Comparison of ENCODE assay signal across 1 cellular context in genomic region chr15:101615986-101616848, GRCh38.
TF ChIP-seq lines count a peak whose summit lies in the region.

No MANE protein-coding gene starts in this region.

TF ChIP-seq in K562, 482 proteins besides CTCF, POLR2A, EP300 and RAD21 (continues in another document):
- peak; percentile 23; the same call in 1 of the 2 replicates for TF ChIP-seq ATF3 (IDR thresholded peaks at IDR 0.05)
- TF ChIP-seq ATF3 (CRISPR knock-in tag; conservative IDR thresholded peaks at IDR 0.05) = no peak
- TF ChIP-seq HDAC1 (IDR thresholded peaks at IDR 0.05) = peak in 1 of 2 experiments; percentile 76; a peak in 1 of 4 replicates
- TF ChIP-seq ARID1B (IDR thresholded peaks at IDR 0.05) = no peak
- peak; percentile 88 for TF ChIP-seq MGA (IDR thresholded peaks at IDR 0.05)
- TF ChIP-seq KLF1 (tag; IDR thresholded peaks at IDR 0.05) = no peak
- peak; percentile 78 for TF ChIP-seq SAP30 (IDR thresholded peaks at IDR 0.05; ENCODE audit: borderline replicate concordance, insufficient read depth, low read depth, low read length, poor library complexity, severe bottlenecking)
- TF ChIP-seq PRDM10 (IDR thresholded peaks at IDR 0.05; ENCODE audit: partially characterized antibody) = peak; percentile 54
- TF ChIP-seq TFAP4 (CRISPR knock-in tag; IDR thresholded peaks at IDR 0.05; ENCODE audit: borderline replicate concordance) = peak; percentile 49; the same call in 1 of the 2 replicates
- TF ChIP-seq, protein P1, sequence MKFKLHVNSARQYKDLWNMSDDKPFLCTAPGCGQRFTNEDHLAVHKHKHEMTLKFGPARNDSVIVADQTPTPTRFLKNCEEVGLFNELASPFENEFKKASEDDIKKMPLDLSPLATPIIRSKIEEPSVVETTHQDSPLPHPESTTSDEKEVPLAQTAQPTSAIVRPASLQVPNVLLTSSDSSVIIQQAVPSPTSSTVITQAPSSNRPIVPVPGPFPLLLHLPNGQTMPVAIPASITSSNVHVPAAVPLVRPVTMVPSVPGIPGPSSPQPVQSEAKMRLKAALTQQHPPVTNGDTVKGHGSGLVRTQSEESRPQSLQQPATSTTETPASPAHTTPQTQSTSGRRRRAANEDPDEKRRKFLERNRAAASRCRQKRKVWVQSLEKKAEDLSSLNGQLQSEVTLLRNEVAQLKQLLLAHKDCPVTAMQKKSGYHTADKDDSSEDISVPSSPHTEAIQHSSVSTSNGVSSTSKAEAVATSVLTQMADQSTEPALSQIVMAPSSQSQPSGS (CRISPR knock-in tag; IDR thresholded peaks at IDR 0.05) = no peak
- TF ChIP-seq RB1 (IDR thresholded peaks at IDR 0.05; ENCODE audit: low read depth) = peak; percentile 45; the same call in 1 of the 2 replicates
- peak; percentile 67 for TF ChIP-seq SP1 (CRISPR knock-in tag; IDR thresholded peaks at IDR 0.05)
- TF ChIP-seq, protein P2, sequence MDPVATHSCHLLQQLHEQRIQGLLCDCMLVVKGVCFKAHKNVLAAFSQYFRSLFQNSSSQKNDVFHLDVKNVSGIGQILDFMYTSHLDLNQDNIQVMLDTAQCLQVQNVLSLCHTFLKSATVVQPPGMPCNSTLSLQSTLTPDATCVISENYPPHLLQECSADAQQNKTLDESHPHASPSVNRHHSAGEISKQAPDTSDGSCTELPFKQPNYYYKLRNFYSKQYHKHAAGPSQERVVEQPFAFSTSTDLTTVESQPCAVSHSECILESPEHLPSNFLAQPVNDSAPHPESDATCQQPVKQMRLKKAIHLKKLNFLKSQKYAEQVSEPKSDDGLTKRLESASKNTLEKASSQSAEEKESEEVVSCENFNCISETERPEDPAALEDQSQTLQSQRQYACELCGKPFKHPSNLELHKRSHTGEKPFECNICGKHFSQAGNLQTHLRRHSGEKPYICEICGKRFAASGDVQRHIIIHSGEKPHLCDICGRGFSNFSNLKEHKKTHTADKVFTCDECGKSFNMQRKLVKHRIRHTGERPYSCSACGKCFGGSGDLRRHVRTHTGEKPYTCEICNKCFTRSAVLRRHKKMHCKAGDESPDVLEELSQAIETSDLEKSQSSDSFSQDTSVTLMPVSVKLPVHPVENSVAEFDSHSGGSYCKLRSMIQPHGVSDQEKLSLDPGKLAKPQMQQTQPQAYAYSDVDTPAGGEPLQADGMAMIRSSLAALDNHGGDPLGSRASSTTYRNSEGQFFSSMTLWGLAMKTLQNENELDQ (CRISPR knock-in tag; IDR thresholded peaks at IDR 0.05; ENCODE audit: borderline replicate concordance) = no peak
- peak; percentile 90 for TF ChIP-seq L3MBTL2 (IDR thresholded peaks at IDR 0.05)
- TF ChIP-seq USF1 (CRISPR knock-in tag; IDR thresholded peaks at IDR 0.05) = peak; percentile 39; the same call in 1 of the 2 replicates
